ENCODE assay signal across 8 cellular contexts in genomic region chr14:74763803-74764531, GRCh38. TPM values are rescaled to one million over a fixed set of nuclear protein-coding genes. Genes with fewer than 3 reads are reported as not detected.
A peak's percentile ranks its signal among the peaks of the same experiment; 100 is the strongest.
DNase-seq lines count a peak whose midpoint lies in the region; ATAC-seq and TF ChIP-seq lines count a peak whose summit lies in the region.

No MANE protein-coding gene starts in this region.

- H3K9me3 ChIP-seq in H9 (ENCODE audit: control insufficient read depth, low read depth, low read length): no peaks in the 10 kb centered on the region
- H3K9me3 ChIP-seq in RWPE2 (ENCODE audit: severe bottlenecking): no peaks in the 10 kb centered on the region

- no peak overlapping the region for H2BK20ac ChIP-seq in H9 (ENCODE audit: low read depth, low read length, poor library complexity, severe bottlenecking)

- H3K4me1 Mint-ChIP-seq in H9: peaks cover 37 to 42% of the 10 kb centered on the region in 2 experiments

- no peak for TF ChIP-seq POLR2A in lower leg skin (IDR thresholded peaks at IDR 0.05)
- no peak for TF ChIP-seq POLR2A in GM18505 (IDR thresholded peaks at IDR 0.05; ENCODE audit: borderline replicate concordance, extremely low read depth, insufficient read depth, insufficient read length)

- no peak overlapping the region for H2BK15ac ChIP-seq in H9 (ENCODE audit: low read depth, low read length)

- peaks cover 42% of the 10 kb centered on the region; the same call in 1 of the 2 replicates for H3K79me2 ChIP-seq in H9 (ENCODE audit: insufficient read depth, low read length)

- no peak overlapping the region for H2AFZ ChIP-seq in H9 (ENCODE audit: low read length)

- H3K27ac Mint-ChIP-seq in H9: peak overlapping the region in 2 of 3 experiments; percentile 92 to 95; a peak in 6 of 7 replicates

- H3K23ac ChIP-seq in H9 (ENCODE audit: insufficient read length, low read depth, low read length): no peak overlapping the region

- H3K4me3 ChIP-seq in RWPE2 (ENCODE audit: severe bottlenecking): peak overlapping the region; percentile 83
- H3K4me3 ChIP-seq in lower leg skin (ENCODE audit: low read depth, poor library complexity, severe bottlenecking): peak overlapping the region; percentile 97

- WGBS in H9 (ENCODE audit: extremely low coverage, insufficient read length, low lambda C conversion rate): no CpG with 5 or more reads among the region's 19 CpGs
- WGBS in lower leg skin, 2 donors: 2 to 3% methylated on average over 15 to 19 of the region's 19 CpGs

- H4K5ac ChIP-seq in H9 (ENCODE audit: insufficient read length, low read depth, low read length): no peak overlapping the region

- peaks cover 5% of the 10 kb centered on the region for H3K79me1 ChIP-seq in H9 (ENCODE audit: insufficient read depth, low read depth, low read length, poor library complexity, severe bottlenecking)

- peaks cover 8% of the 10 kb centered on the region for H3K23me2 ChIP-seq in H9 (ENCODE audit: insufficient read length, low read depth, low read length, poor library complexity, severe bottlenecking)

- TF ChIP-seq CTCF in H9 (conservative IDR thresholded peaks at IDR 0.05): no peak
- TF ChIP-seq CTCF in RWPE2 (IDR thresholded peaks at IDR 0.05; ENCODE audit: poor library complexity, severe bottlenecking): no peak
- no peak for TF ChIP-seq CTCF in lower leg skin (IDR thresholded peaks at IDR 0.05)

- no peak overlapping the region for H3K18ac ChIP-seq in H9 (ENCODE audit: insufficient read length, low read depth, low read length)

- no peak overlapping the region for H3K56ac ChIP-seq in H9 (ENCODE audit: insufficient read length, low read depth, low read length)

- DNase-seq in H9 (peak; percentile 27), RWPE2 (ENCODE audit: low spot score) (no peak), lower leg skin (ENCODE audit: low spot score in 2 of 2) (peak; percentile 14 to 86), NCI-H774 (lab: John Stamatoyannopoulos, UW) (no peak)
- peak; percentile 7 for DNase-seq in central memory CD4-positive, alpha-beta T cell
- peak; percentile 18 for DNase-seq in stimulated activated naive CD8-positive, alpha-beta T cell treated with anti-CD3 and anti-CD28 coated beads, Interleukin-15, Interleukin-2, amounts not matched to agents 100 U/mL and 50 U/mL, for 24 hours

- H3K9me3 Mint-ChIP-seq in H9: no peaks in the 10 kb centered on the region; a peak in 1 of 5 replicates

- H2BK12ac ChIP-seq in H9 (ENCODE audit: insufficient read length, low read depth, low read length): no peak overlapping the region

- peak overlapping the region; percentile 96 for H3K14ac ChIP-seq in H9 (ENCODE audit: insufficient read depth, low read length)

- H3K4me1 ChIP-seq in H9 (ENCODE audit: insufficient read depth, low read length) (peaks cover 2% of the 10 kb centered on the region; the same call in 1 of the 2 replicates), RWPE2 (ENCODE audit: insufficient read depth, poor library complexity, severe bottlenecking) (peaks cover 16% of the 10 kb centered on the region)

- no peaks in the 10 kb centered on the region for H3K27me3 ChIP-seq in H9 (ENCODE audit: insufficient read depth, low read length)
- H3K27me3 ChIP-seq in RWPE2 (ENCODE audit: insufficient read depth, poor library complexity, severe bottlenecking): no peaks in the 10 kb centered on the region

- H3K4ac ChIP-seq in H9 (ENCODE audit: low read depth, low read length): no peak overlapping the region

- H3K4me3 Mint-ChIP-seq in H9: peak overlapping the region; percentile 96

- H3K36me3 ChIP-seq in RWPE2 (ENCODE audit: low read depth): peaks cover 42% of the 10 kb centered on the region

- no peaks in the 10 kb centered on the region; the same call in none of the 2 replicates for H3K27me3 Mint-ChIP-seq in H9 (ENCODE audit: low read depth)

- peaks cover 5 to 24% (median 16%) of the 10 kb centered on the region in 3 experiments for H3K36me3 Mint-ChIP-seq in H9 (ENCODE audit: insufficient read depth in 1 of 3, low read depth in 3 of 3)

- H2BK120ac ChIP-seq in H9 (ENCODE audit: low read depth, low read length, poor library complexity, severe bottlenecking): no peak overlapping the region

- H2BK5ac ChIP-seq in H9 (ENCODE audit: insufficient read length, low read length): no peak overlapping the region

- no peak overlapping the region for H4K8ac ChIP-seq in H9 (replicated peaks; ENCODE audit: insufficient read length, low read depth, low read length)

- no peak overlapping the region for H4K91ac ChIP-seq in H9 (ENCODE audit: insufficient read length, low read depth, low read length)

- H2AK5ac ChIP-seq in H9 (ENCODE audit: insufficient read length, low read length): no peak overlapping the region

- H3K4me2 ChIP-seq in H9 (ENCODE audit: insufficient read depth, insufficient read length, low read length): peak overlapping the region; percentile 90

- H3K27ac ChIP-seq in H9 (ENCODE audit: insufficient read length, low read depth, low read length): no peak overlapping the region
- H3K27ac ChIP-seq in RWPE2 (ENCODE audit: poor library complexity, severe bottlenecking): peak overlapping the region; percentile 59

- no peak overlapping the region for H3T11ph ChIP-seq in H9 (ENCODE audit: low read length)

- peak overlapping the region; percentile 86 for H3K9ac ChIP-seq in H9 (ENCODE audit: extremely low read depth, insufficient read length, low read length)

- intact Hi-C loops in lower leg skin (cut with DNase I; ENCODE audit: low total_unique reads): no loop called here

- ATAC-seq in RWPE2 (ENCODE audit: low read depth): peak; percentile 50
- ATAC-seq in stimulated activated naive CD8-positive, alpha-beta T cell treated with anti-CD3 and anti-CD28 coated beads, Interleukin-15, Interleukin-2, amounts not matched to agents 100 U/mL and 50 U/mL, for 24 hours: no peak
- ATAC-seq in GM18505 (IDR thresholded peaks at IDR 0.05; ENCODE audit: unreplicated experiment): no peak
- no peak for ATAC-seq in HG03354 (IDR thresholded peaks at IDR 0.05; ENCODE audit: poor library complexity, severe bottlenecking, unreplicated experiment)

- H4K20me1 ChIP-seq in H9 (ENCODE audit: control insufficient read depth, insufficient read depth, insufficient read length): no peaks in the 10 kb centered on the region

RNA-seq across cellular contexts. Expression of gene YLPM1, which starts 0.9 kb away (rescaled TPM):
- total RNA-seq in H9 (2021) (75.1 and 82.2 TPM in 2 replicates), lower leg skin (10 to 100 TPM; 35.0 to 42.7 (median 37.5) TPM)

RNA-seq across cellular contexts. Expression of gene FCF1, which starts 51.0 kb away (rescaled TPM):
- 85.6 and 87.7 TPM in 2 replicates for total RNA-seq in H9 (2021)
- total RNA-seq in lower leg skin: 10 to 100 TPM; 14.3 to 20.7 (median 17.8) TPM

RNA-seq across cellular contexts. Expression of gene AREL1, which starts 51.1 kb away (rescaled TPM):
- total RNA-seq in H9 (2021) (32.2 and 34.2 TPM in 2 replicates), lower leg skin (10 to 100 TPM; 12.4 to 26.5 (median 21.6) TPM)

Comparison
In these comparisons a context has a peak if more than half of its experiments do, and no peak if none do; other contexts are left out.
1. DNase-seq: peak in H9 (single experiment), central memory CD4-positive, alpha-beta T cell (single experiment), lower leg skin (2 of 2) and stimulated activated naive CD8-positive, alpha-beta T cell treated with anti-CD3 and anti-CD28 coated beads, Interleukin-15, Interleukin-2, amounts not matched to agents 100 U/mL and 50 U/mL, for 24 hours (single experiment); none in RWPE2 (single experiment) and NCI-H774 (single experiment).